1 cellular context compared by ENCODE assay signal in genomic region chr20:21099653-21100589, GRCh38.
TF ChIP-seq lines count a peak whose summit lies in the region.

No MANE protein-coding gene starts in this region.

TF ChIP-seq in GM23338, 12 proteins besides CTCF, POLR2A, EP300 and RAD21:
- TF ChIP-seq ZNF462 (CRISPR knock-in tag; IDR thresholded peaks at IDR 0.05) (no peak), NANOG (IDR thresholded peaks at IDR 0.05; ENCODE audit: borderline replicate concordance) (no peak), POLR2AphosphoS5 (IDR thresholded peaks at IDR 0.05; ENCODE audit: low read depth) (no peak), ZNF114 (CRISPR knock-in tag; IDR thresholded peaks at IDR 0.05) (no peak), EZH2 (IDR thresholded peaks at IDR 0.05; ENCODE audit: low read depth, unreplicated experiment) (peak; percentile 8), ZNF331 (CRISPR knock-in tag; IDR thresholded peaks at IDR 0.05; ENCODE audit: low read depth) (no peak), REST (IDR thresholded peaks at IDR 0.05; ENCODE audit: unreplicated experiment) (no peak)
